ENCODE assay signal across 16 cellular contexts in the genomic region with DNA sequence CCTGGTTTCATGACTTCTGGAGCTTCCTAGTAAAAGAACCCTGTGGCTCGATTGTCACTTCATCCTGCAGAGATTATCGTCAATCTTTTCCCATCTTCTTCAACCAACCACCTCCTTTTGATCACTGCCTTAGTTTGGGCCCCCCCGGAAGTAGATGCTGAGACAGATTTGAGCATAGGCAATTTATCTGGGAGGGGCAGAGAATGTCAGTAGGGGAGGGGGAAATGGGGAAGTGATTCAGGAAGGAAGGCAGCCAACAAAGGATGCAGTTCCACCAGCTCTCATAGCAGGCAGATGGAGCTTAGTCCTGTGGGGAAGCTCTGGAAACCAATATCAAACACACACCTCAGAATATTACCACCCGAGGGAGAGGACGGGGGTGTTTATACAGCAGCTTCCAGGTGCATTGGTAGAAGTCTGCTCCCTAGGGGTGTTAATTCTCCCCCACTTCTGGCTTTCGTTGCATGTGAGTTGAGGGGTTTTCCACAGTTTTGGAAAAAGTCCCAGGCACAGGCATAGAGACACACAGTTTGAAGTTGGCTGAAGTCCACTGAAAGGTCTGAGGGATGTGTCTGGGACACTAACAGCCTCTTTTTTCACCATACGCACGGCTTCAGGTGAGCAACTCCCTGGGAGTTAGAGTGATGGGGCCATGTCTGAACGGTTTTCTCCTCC.
DNase-seq lines count a peak whose midpoint lies in the region; ATAC-seq and TF ChIP-seq lines count a peak whose summit lies in the region.
"Had no signal": no experiment of that assay in that cellular context is flagged by ENCODE, and none has a peak within 500 bp of the region (broad histone marks: within the 10 kb centered on the region; RNA-seq: fewer than 3 reads in every experiment).

No MANE protein-coding gene starts in this region.

- no peak overlapping the region for H3K4me3 ChIP-seq in BLaER1
- no peak overlapping the region for H3K4me3 ChIP-seq in Karpas-422 (ENCODE audit: low read length)

- H3K9me3 Mint-ChIP-seq in WTC11 = no peaks in the 10 kb centered on the region
- H3K9me3 Mint-ChIP-seq: CD8-positive, alpha-beta memory T cell; H9 had no signal

- no peak overlapping the region for H2AFZ ChIP-seq in Karpas-422 (ENCODE audit: low read length)

- H3K4me2 ChIP-seq in BLaER1 = peak overlapping the region; percentile 75
- H3K4me2 ChIP-seq in Karpas-422 (ENCODE audit: low read depth, low read length, poor library complexity, severe bottlenecking) = no peak overlapping the region
- H3K4me2 ChIP-seq: SK-N-SH had no signal

- no peak overlapping the region for H3K27ac Mint-ChIP-seq in WTC11
- H3K27ac Mint-ChIP-seq: CD8-positive, alpha-beta memory T cell; H9 had no signal

- H4K20me1 ChIP-seq in BLaER1 = no peaks in the 10 kb centered on the region
- no peaks in the 10 kb centered on the region for H4K20me1 ChIP-seq in Karpas-422 (ENCODE audit: insufficient read depth, low read depth, low read length)

- no peaks in the 10 kb centered on the region for H3K36me3 Mint-ChIP-seq in WTC11
- H3K36me3 Mint-ChIP-seq: CD8-positive, alpha-beta memory T cell had no signal

- no peaks in the 10 kb centered on the region for H3K79me2 ChIP-seq in Karpas-422 (ENCODE audit: low read length)

- H3K4me1 ChIP-seq in BLaER1 (peaks cover 28% of the 10 kb centered on the region), Karpas-422 (ENCODE audit: low read length) (no peaks in the 10 kb centered on the region)

- H3K4me1 Mint-ChIP-seq in WTC11 = peaks cover 2% of the 10 kb centered on the region; the same call in 1 of the 2 replicates
- H3K4me1 Mint-ChIP-seq: CD8-positive, alpha-beta memory T cell; H9 had no signal

- no peak for ATAC-seq in WTC11
- ATAC-seq in HG02970 (IDR thresholded peaks at IDR 0.05; ENCODE audit: low FRiP score, unreplicated experiment) = no peak
- no peak for ATAC-seq in GM21360 (IDR thresholded peaks at IDR 0.05; ENCODE audit: unreplicated experiment)

- DNase-seq in COR-L47 (lab: John Stamatoyannopoulos, UW) = peak; percentile 20
- peak; percentile 20 for DNase-seq in NOMO-1 treated with DMSO at 0.1 percent for 48 hours (lab: John Stamatoyannopoulos, UW; ENCODE audit: unreplicated experiment)
- DNase-seq in cerebellar cortex (ENCODE audit: low spot score) = peak; percentile 4
- DNase-seq in Karpas-422 = no peak
- DNase-seq in WTC11 (ENCODE audit: low spot score) = no peak
- DNase-seq: ACHN; CD8-positive, alpha-beta memory T cell; H9; NCI-H1436 treated with DMSO at 0.1 percent for 48 hours; NCI-H345; NCI-H774; SK-N-SH; T-helper 1 cell had no signal

- H3K27ac ChIP-seq in BLaER1 (peak overlapping the region; percentile 54; the same call in 1 of the 2 replicates), Karpas-422 (ENCODE audit: low read length) (no peak overlapping the region)

- POLR2A ChIA-PET in WTC11 (lab: Charles Lee) = no interaction called here

- no peaks in the 10 kb centered on the region; the same call in 1 of the 2 replicates for H3K27me3 ChIP-seq in BLaER1
- H3K27me3 ChIP-seq in Karpas-422 (ENCODE audit: low read length) = no peaks in the 10 kb centered on the region

- no peaks in the 10 kb centered on the region for H3K9me2 ChIP-seq in Karpas-422 (replicated peaks; ENCODE audit: insufficient read depth, low read length)
- H3K9me2 ChIP-seq: SK-N-SH had no signal

- H3K36me3 ChIP-seq in BLaER1 (no peaks in the 10 kb centered on the region), Karpas-422 (ENCODE audit: insufficient read depth, low read length) (no peaks in the 10 kb centered on the region)

- no peak overlapping the region for H3K9ac ChIP-seq in BLaER1
- no peak overlapping the region for H3K9ac ChIP-seq in Karpas-422 (ENCODE audit: low read length)
- H3K9ac ChIP-seq: SK-N-SH had no signal

- H3K9me3 ChIP-seq in BLaER1 = no peaks in the 10 kb centered on the region
- no peaks in the 10 kb centered on the region for H3K9me3 ChIP-seq in Karpas-422 (ENCODE audit: low read length)
- H3K9me3 ChIP-seq: SK-N-SH had no signal

- CTCF ChIA-PET in WTC11 (lab: Charles Lee) = interaction anchor here (2.8 kb wide), 1 partner anchor 24 kb away, joined by 20 read pairs; no protein-coding TSS in a partner anchor

- H3K27me3 Mint-ChIP-seq in WTC11 (ENCODE audit: low read depth) = no peaks in the 10 kb centered on the region

- no peak for TF ChIP-seq CTCF in WTC11 (IDR thresholded peaks at IDR 0.05)

- H3K4me3 Mint-ChIP-seq in WTC11 = no peak overlapping the region
- H3K4me3 Mint-ChIP-seq: CD8-positive, alpha-beta memory T cell; H9 had no signal

TF ChIP-seq in WTC11, 78 proteins besides CTCF, POLR2A, EP300 and RAD21 (continues in another document):
- no peak for TF ChIP-seq E2F5 (CRISPR knock-in tag; IDR thresholded peaks at IDR 0.05)
- TF ChIP-seq ZNF671 (CRISPR knock-in tag; IDR thresholded peaks at IDR 0.05) = no peak
- no peak for TF ChIP-seq NFATC4 (CRISPR knock-in tag; IDR thresholded peaks at IDR 0.05)
- no peak for TF ChIP-seq RELA (CRISPR knock-in tag; IDR thresholded peaks at IDR 0.05; ENCODE audit: borderline replicate concordance)
- no peak for TF ChIP-seq SMAD3 (CRISPR knock-in tag; IDR thresholded peaks at IDR 0.05; ENCODE audit: borderline replicate concordance)
- TF ChIP-seq ARID4B (CRISPR knock-in tag; IDR thresholded peaks at IDR 0.05; ENCODE audit: borderline replicate concordance) = no peak
- no peak for TF ChIP-seq ESRRA (CRISPR knock-in tag; IDR thresholded peaks at IDR 0.05; ENCODE audit: borderline replicate concordance)
- TF ChIP-seq ZNF396 (CRISPR knock-in tag; IDR thresholded peaks at IDR 0.05; ENCODE audit: borderline replicate concordance) = no peak
- TF ChIP-seq RORB (CRISPR knock-in tag; IDR thresholded peaks at IDR 0.05) = no peak
- TF ChIP-seq TP53 (CRISPR knock-in tag; IDR thresholded peaks at IDR 0.05) = no peak
- TF ChIP-seq PREB (CRISPR knock-in tag; IDR thresholded peaks at IDR 0.05; ENCODE audit: borderline replicate concordance) = no peak
- TF ChIP-seq OVOL2 (CRISPR knock-in tag; IDR thresholded peaks at IDR 0.05; ENCODE audit: borderline replicate concordance) = no peak
- no peak for TF ChIP-seq MXD4 (CRISPR knock-in tag; IDR thresholded peaks at IDR 0.05; ENCODE audit: borderline replicate concordance)
- no peak for TF ChIP-seq SMAD4 (CRISPR knock-in tag; IDR thresholded peaks at IDR 0.05)

Comparison
In these comparisons a context has a peak if more than half of its experiments do, and no peak if none do; other contexts are left out.
1. DNase-seq: peak in COR-L47 (single experiment), NOMO-1 treated with DMSO at 0.1 percent for 48 hours (single experiment) and cerebellar cortex (single experiment); none in Karpas-422 (single experiment) and WTC11 (single experiment).